ENCODE assay signal across 19 cellular contexts in the genomic region with DNA sequence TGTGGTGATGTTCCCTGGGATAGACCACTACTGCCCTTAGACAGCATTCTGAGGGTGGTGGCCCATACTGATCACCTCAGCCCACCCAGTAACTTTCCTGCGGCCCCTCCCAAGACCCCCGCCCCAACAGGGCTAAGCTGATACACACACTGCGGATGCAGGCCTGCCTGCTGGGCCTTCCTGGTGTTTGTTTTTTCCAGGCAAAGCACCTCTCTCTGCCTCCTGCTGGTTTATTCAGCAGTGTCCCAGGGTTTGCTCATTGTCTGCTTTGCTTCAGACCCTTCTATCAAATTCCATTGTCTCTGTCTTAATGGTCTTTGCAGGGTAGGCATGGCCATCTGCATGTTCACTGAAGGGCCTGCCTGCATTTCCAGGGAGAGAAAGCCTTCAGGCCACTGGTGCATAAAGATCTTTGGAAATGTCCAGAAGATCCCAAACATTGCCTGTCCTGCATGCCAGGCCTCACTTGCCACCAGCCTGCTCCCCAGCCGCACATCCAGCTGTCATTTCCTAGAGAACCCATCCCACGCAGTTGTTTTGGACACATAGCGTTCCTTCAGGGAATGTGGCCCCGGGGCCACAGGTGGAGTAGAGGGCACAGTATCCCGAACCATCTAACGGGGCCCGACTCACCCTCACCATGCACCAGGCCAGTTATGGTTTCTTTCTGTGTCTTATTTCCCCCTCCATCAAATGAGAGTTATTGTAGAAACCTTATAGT. TPM values are rescaled to one million over a fixed set of nuclear protein-coding genes. Genes with fewer than 3 reads are reported as not detected.
DNase-seq lines count a peak whose midpoint lies in the region; ATAC-seq, FAIRE-seq and TF ChIP-seq lines count a peak whose summit lies in the region.
"Had no signal": no experiment of that assay in that cellular context is flagged by ENCODE, and none has a peak within 500 bp of the region (broad histone marks: within the 10 kb centered on the region; RNA-seq: fewer than 3 reads in every experiment).

No MANE protein-coding gene starts in this region.

- CTCF ChIA-PET in K562 (lab: Yijun Ruan, JAX; ENCODE audit: low intra/inter-chr PET ratio) = no interaction called here

- BruUV-seq in K562 (replicated peaks; lab: Mats Ljungman, UMichigan) = no TSS peak

- ATAC-seq in right cardiac atrium (no peak), heart left ventricle (no peak), K562 (no peak)
- ATAC-seq: activated naive CD8-positive, alpha-beta T cell treated with anti-CD3 and anti-CD28 coated beads, Interleukin-2, amount 50 U/mL, for 24 hours; PC-3 had no signal

- no peak for TF ChIP-seq EP300 in K562 (IDR thresholded peaks at IDR 0.05; ENCODE audit: low read length)

- no peaks in the 10 kb centered on the region for H3K27me3 ChIP-seq in right cardiac atrium (ENCODE audit: control insufficient read depth, insufficient read depth)
- H3K27me3 ChIP-seq in heart left ventricle = no peaks in the 10 kb centered on the region
- no peaks in the 10 kb centered on the region for H3K27me3 ChIP-seq in K562 (ENCODE audit: control insufficient read depth in 2 of 2, insufficient read depth in 2 of 2, low read length in 2 of 2)
- no peaks in the 10 kb centered on the region for H3K27me3 ChIP-seq in thyroid gland
- H3K27me3 ChIP-seq: dorsolateral prefrontal cortex, esophagus muscularis mucosa, sigmoid colon had no signal

- no peak overlapping the region for H3K27ac ChIP-seq in right cardiac atrium (ENCODE audit: low read length)
- H3K27ac ChIP-seq in heart left ventricle = no peak overlapping the region
- no peak overlapping the region for H3K27ac ChIP-seq in K562 (ENCODE audit: extremely low read depth, low read depth, low read length)
- H3K27ac ChIP-seq in thyroid gland = peak overlapping the region in 2 of 3 donors; percentile 6
- H3K27ac ChIP-seq: esophagus muscularis mucosa, sigmoid colon had no signal

- H4K20me1 ChIP-seq in K562 (replicated peaks; ENCODE audit: control insufficient read depth, insufficient read depth, low read length) = peaks cover 51% of the 10 kb centered on the region

- H3K79me2 ChIP-seq in K562 (ENCODE audit: control insufficient read depth, insufficient read depth, low read length) = peaks cover 92% of the 10 kb centered on the region

- intact Hi-C loops in right cardiac atrium (cut with DNase I) (loop anchor here in 2 of 4 donors (10.0 kb wide), 1 partner anchor 46 kb away; a partner anchor contains a TSS), heart left ventricle (cut with DNase I) (loop anchor here in 1 of 10 donors (5.0 kb wide), 1 partner anchor 48 kb away; a partner anchor contains a TSS), K562 (cut with micrococcal nuclease) (no loop called here), thyroid gland (cut with DNase I) (no loop called here)

- POLR2A ChIA-PET in K562 (lab: Yijun Ruan, JAX) = interaction anchor here (0.6 to 80.1 kb wide), 4 partner anchors 17 to 84 kb away, joined by 3 to 3476 read pairs (median 182); a partner anchor contains a TSS

- TF ChIP-seq POLR2A in heart left ventricle (IDR thresholded peaks at IDR 0.05) = no peak
- no peak for TF ChIP-seq POLR2A in K562 (conservative IDR thresholded peaks at IDR 0.05)
- TF ChIP-seq POLR2A in thyroid gland (IDR thresholded peaks at IDR 0.05) = no peak

- in situ Hi-C loops in K562 (cut with MboI) = no loop called here

- no peaks in the 10 kb centered on the region for H3K36me3 ChIP-seq in heart left ventricle
- H3K36me3 ChIP-seq in K562 (ENCODE audit: control insufficient read depth, insufficient read depth, low read length) = peaks cover 13% of the 10 kb centered on the region; the same call in 2 of the 3 replicates
- no peaks in the 10 kb centered on the region for H3K36me3 ChIP-seq in thyroid gland
- H3K36me3 ChIP-seq: esophagus muscularis mucosa, sigmoid colon had no signal

- H3K9me3 ChIP-seq in right cardiac atrium (ENCODE audit: control insufficient read depth, low read length) (no peaks in the 10 kb centered on the region), heart left ventricle (peaks cover 0 to 22% (median 13%) of the 10 kb centered on the region in 12 donors), K562 (replicated peaks; ENCODE audit: control insufficient read depth, insufficient read depth, low read depth, low read length) (no peaks in the 10 kb centered on the region), thyroid gland (no peaks in the 10 kb centered on the region)

- FAIRE-seq in K562 (lab: Jason Lieb, UNC) = no peak
- FAIRE-seq: GM19239 had no signal

- no peak overlapping the region for H3K4me2 ChIP-seq in K562 (ENCODE audit: insufficient read depth, low read length)

- WGBS in right cardiac atrium = 96% methylated on average over 10 of the region's 10 CpGs
- 94 to 98% (median 95%) methylated on average over 10 of the region's 10 CpGs for WGBS in heart left ventricle, 4 donors
- WGBS in K562 (ENCODE audit: insufficient coverage, low coverage, missing lambda C conversion rate) = 93% methylated on average over 10 of the region's 10 CpGs
- 91 to 94% methylated on average over 10 of the region's 10 CpGs for WGBS in thyroid gland, 2 donors

- DNase-seq in right cardiac atrium (peak in 2 of 3 donors; percentile 30 to 35), heart left ventricle (no peak), K562 (ENCODE audit: extremely low read depth in 1 of 4, low spot score in 3 of 4) (peak in 3 of 4 experiments; percentile 52 to 59 (median 57)), iPS-NIHi7 (ENCODE audit: extremely low spot score) (peak; percentile 57), thyroid gland (no peak), DMS79 treated with DMSO at 0.1 percent for 48 hours (lab: John Stamatoyannopoulos, UW) (no peak), NCI-H774 (lab: John Stamatoyannopoulos, UW) (no peak), NOMO-1 treated with dmso at 0.1 percent for 144 hours (lab: John Stamatoyannopoulos, UW; ENCODE audit: unreplicated experiment) (no peak)
- DNase-seq: activated CD4-positive, alpha-beta T cell treated with anti-CD3 and anti-CD28 coated beads, Interleukin-2, amount 10 ng/mL, durations not matched to agents 7 days and 5 days; activated naive CD8-positive, alpha-beta T cell treated with anti-CD3 and anti-CD28 coated beads, Interleukin-2, amount 50 U/mL, for 24 hours; activated T-cell treated with anti-CD3 and anti-CD28 coated beads, Interleukin-2, amount 50 U/mL, for 1 hour; CD8-positive, alpha-beta memory T cell; dorsolateral prefrontal cortex; NCI-H2029; NCI-H526; PC-3; sigmoid colon had no signal

- H3K4me1 ChIP-seq in right cardiac atrium (ENCODE audit: control insufficient read depth, insufficient read depth, low read length) (peaks cover 19% of the 10 kb centered on the region), heart left ventricle (peaks cover 8 to 62% (median 35%) of the 10 kb centered on the region in 12 donors), K562 (replicated peaks in 1 of 2; ENCODE audit: control insufficient read depth in 2 of 2, insufficient read depth in 2 of 2, low read length in 2 of 2) (peaks cover 10 to 16% of the 10 kb centered on the region in 2 experiments; a peak in 3 of 5 replicates), thyroid gland (peaks cover 32 to 85% of the 10 kb centered on the region in 2 donors)

- TF ChIP-seq CTCF in heart left ventricle (IDR thresholded peaks at IDR 0.05) = no peak
- no peak for TF ChIP-seq CTCF in K562 (IDR thresholded peaks at IDR 0.05 in 2 of 3, conservative IDR thresholded peaks at IDR 0.05 in 1 of 3; ENCODE audit: insufficient read depth in 2 of 3, low read depth in 1 of 3, low read length in 3 of 3)
- TF ChIP-seq CTCF in thyroid gland (IDR thresholded peaks at IDR 0.05) = no peak

- H2AFZ ChIP-seq in K562 (ENCODE audit: low read depth, low read length) = no peak overlapping the region

- H3K4me3 ChIP-seq in right cardiac atrium (ENCODE audit: low read length) (no peak overlapping the region), heart left ventricle (no peak overlapping the region), K562 (no peak overlapping the region), thyroid gland (replicated peaks in 1 of 3) (no peak overlapping the region)
- H3K4me3 ChIP-seq: dorsolateral prefrontal cortex, esophagus muscularis mucosa, sigmoid colon had no signal

- TF ChIP-seq RAD21 in K562 (CRISPR knock-in tag; conservative IDR thresholded peaks at IDR 0.05 in 1 of 2, IDR thresholded peaks at IDR 0.05 in 1 of 2) = no peak

- H3K9ac ChIP-seq in K562 (ENCODE audit: insufficient read depth in 1 of 2, low read depth in 2 of 2, low read length in 2 of 2) = peak overlapping the region in 1 of 2 experiments; percentile 10; a peak in 1 of 4 replicates

- H3K9me1 ChIP-seq in K562 (ENCODE audit: control insufficient read depth, insufficient read depth, low read length) = peaks cover 23% of the 10 kb centered on the region

RNA-seq across cellular contexts. Expression of a gene that starts 50.2 kb away (rescaled TPM):
- 10 to 100 TPM; 35.4 to 48.0 (median 36.6) TPM for total RNA-seq in right cardiac atrium
- 18.3 TPM for polyA plus RNA-seq in right cardiac atrium
- total RNA-seq in heart left ventricle = 10 to 100 TPM; 24.0 to 51.1 (median 29.3) TPM
- polyA plus RNA-seq in heart left ventricle = 10 to 100 TPM; 12.6 to 22.4 TPM
- total RNA-seq in K562 (2011; cell fraction: chromatin; rRNA removed; ENCODE audit: low replicate concordance) = 234 and 446 TPM in 2 replicates
- 279 and 314 TPM in 2 replicates for total RNA-seq in K562 (2011; cell fraction: nucleolus; rRNA removed)
- total RNA-seq in K562 (2011; cell fraction: nucleoplasm; rRNA removed) = 196 and 222 TPM in 2 replicates
- total RNA-seq in K562 (2014; rRNA removed) = 81.7 and 100 TPM in 2 replicates
- total RNA-seq in K562 (2014; rRNA removed; fragmentation: Illumina TruSeq; extraction: Trizol) = 27.5 and 45.6 TPM in 2 replicates
- 65.7 and 68.4 TPM in 2 replicates for total RNA-seq in K562 (2015; rRNA removed; fragmentation: Illumina TruSeq; extraction: Trizol)
- 144 and 150 TPM in 2 replicates for total RNA-seq in K562 (2021)
- polyA plus RNA-seq in K562 (2011; rRNA removed) = 20.9 and 36.8 TPM in 2 replicates
- polyA plus RNA-seq in K562 (2011; cell fraction: cytosol; rRNA removed) = 26.4 and 31.1 TPM in 2 replicates
- 57.9 and 76.9 TPM in 2 replicates for polyA plus RNA-seq in K562 (2011; cell fraction: nucleus; rRNA removed)
- 73.9 and 75.3 TPM in 2 replicates for polyA plus RNA-seq in K562 (2012)
- polyA plus RNA-seq in K562 (2014; fragmentation: Illumina TruSeq; extraction: Trizol) = 45.8 and 60.4 TPM in 2 replicates
- polyA plus RNA-seq in K562 (2014; fragmentation: Nextera tagmentation; extraction: Ambion mirVana) = under 1 TPM; 0.41 to 0.70 TPM
- 34.9 and 36.1 TPM in 2 replicates for polyA plus RNA-seq in K562 (2014; rRNA removed)
- 113 and 124 TPM in 2 replicates for polyA minus RNA-seq in K562 (2011; rRNA and poly(A)+ RNA removed)
- polyA minus RNA-seq in K562 (2011; cell fraction: cytosol; rRNA and poly(A)+ RNA removed) = 132 and 181 TPM in 2 replicates
- polyA minus RNA-seq in K562 (2011; cell fraction: nucleus; rRNA and poly(A)+ RNA removed) = 138 and 300 TPM in 2 replicates
- total RNA-seq in thyroid gland = 100 to 1,000 TPM in 1 of 4 donors, 10 to 100 TPM in 3; 80.1 to 127 (median 87.7) TPM

Comparison
In these comparisons a context has a peak if more than half of its experiments do, and no peak if none do; other contexts are left out.
1. DNase-seq: peak in right cardiac atrium (2 of 3), K562 (3 of 4) and iPS-NIHi7 (single experiment); none in heart left ventricle (0 of 5), thyroid gland (0 of 2), DMS79 treated with DMSO at 0.1 percent for 48 hours (single experiment), NCI-H774 (single experiment) and NOMO-1 treated with dmso at 0.1 percent for 144 hours (single experiment).
2. H3K27ac ChIP-seq: peak in thyroid gland (2 of 3); none in right cardiac atrium (single experiment), heart left ventricle (0 of 12) and K562 (single experiment).